8 cellular contexts compared by ENCODE assay signal in genomic region chr14:102774391-102775153, GRCh38. TPM values are rescaled to one million over a fixed set of nuclear protein-coding genes. Genes with fewer than 3 reads are reported as not detected.
DNase-seq lines count a peak whose midpoint lies in the region; ATAC-seq and TF ChIP-seq lines count a peak whose summit lies in the region.

No MANE protein-coding gene starts in this region.

- H3K4me3 Mint-ChIP-seq in naive thymus-derived CD4-positive, alpha-beta T cell = peak overlapping the region; percentile 48 to 79 (median 63)

- peak; percentile 83 for DNase-seq in AG08395 (ENCODE audit: low spot score)
- peak in 1 of 2 experiments; percentile 73 for DNase-seq in HL-60 (ENCODE audit: low read depth in 1 of 2, low spot score in 1 of 2)
- peak; percentile 31 for DNase-seq in activated T-cell treated with anti-CD3 and anti-CD28 coated beads for 48 hours (ENCODE audit: low read depth)
- peak; percentile 58 to 60 for DNase-seq in erythroblast (lab: John Stamatoyannopoulos, UW)
- DNase-seq in naive thymus-derived CD4-positive, alpha-beta T cell = peak; percentile 39 to 85 (median 76)

- TF ChIP-seq CTCF in HL-60 (IDR thresholded peaks at IDR 0.05; ENCODE audit: insufficient read depth, low read length) = peak; percentile 87
- TF ChIP-seq CTCF in OCI-LY3 (IDR thresholded peaks at IDR 0.05; ENCODE audit: low read depth, low read length) = peak; percentile 79

- peaks cover 14 to 44% (median 35%) of the 10 kb centered on the region in 7 donors for H3K4me1 Mint-ChIP-seq in naive thymus-derived CD4-positive, alpha-beta T cell

- H3K27me3 Mint-ChIP-seq in naive thymus-derived CD4-positive, alpha-beta T cell = no peaks in the 10 kb centered on the region

- H3K9me3 ChIP-seq in OCI-LY3 (ENCODE audit: insufficient read depth, low read length) (no peaks in the 10 kb centered on the region), thymus (ENCODE audit: control insufficient read depth) (no peaks in the 10 kb centered on the region)
- H3K9me3 ChIP-seq in naive thymus-derived CD4-positive, alpha-beta T cell (ENCODE audit: control insufficient read depth in 2 of 3, low read length in 3 of 3) = no peaks in the 10 kb centered on the region

- ATAC-seq in GM18505 (IDR thresholded peaks at IDR 0.05; ENCODE audit: unreplicated experiment) = peak; percentile 22
- peak; percentile 52 for ATAC-seq in naive thymus-derived CD4-positive, alpha-beta T cell

- CTCF ChIA-PET in naive thymus-derived CD4-positive, alpha-beta T cell (lab: Charles Lee) = interaction anchor here (0.7 to 1.4 kb wide), 2 partner anchors 9 to 244 kb away, joined by 3 read pairs; no protein-coding TSS in a partner anchor

- peaks cover 0 to 2% (median 0%) of the 10 kb centered on the region in 11 donors for H3K9me3 Mint-ChIP-seq in naive thymus-derived CD4-positive, alpha-beta T cell

- H3K4me1 ChIP-seq in OCI-LY3 (ENCODE audit: low read length) (peaks cover 68% of the 10 kb centered on the region), thymus (ENCODE audit: control insufficient read depth, insufficient read depth, low read length) (no peaks in the 10 kb centered on the region)
- H3K4me1 ChIP-seq in naive thymus-derived CD4-positive, alpha-beta T cell (ENCODE audit: control insufficient read depth in 2 of 2, insufficient read depth in 2 of 2, low read length in 2 of 2) = peaks cover 13 to 30% of the 10 kb centered on the region in 2 donors

- H3K27me3 ChIP-seq in HL-60 (ENCODE audit: insufficient read depth, poor library complexity, severe bottlenecking) (no peaks in the 10 kb centered on the region), OCI-LY3 (ENCODE audit: low read depth, low read length) (no peaks in the 10 kb centered on the region), thymus (ENCODE audit: control insufficient read depth, insufficient read depth) (no peaks in the 10 kb centered on the region)
- no peaks in the 10 kb centered on the region for H3K27me3 ChIP-seq in naive thymus-derived CD4-positive, alpha-beta T cell (ENCODE audit: control insufficient read depth in 2 of 2, insufficient read depth in 2 of 2, low read length in 2 of 2)

- H3K36me3 ChIP-seq in OCI-LY3 (replicated peaks; ENCODE audit: low read depth, low read length) (peaks cover 14% of the 10 kb centered on the region), thymus (ENCODE audit: control insufficient read depth, insufficient read depth) (no peaks in the 10 kb centered on the region)
- H3K36me3 ChIP-seq in naive thymus-derived CD4-positive, alpha-beta T cell (ENCODE audit: control insufficient read depth in 2 of 3, insufficient read depth in 3 of 3, low read length in 3 of 3) = no peaks in the 10 kb centered on the region

- peaks cover 36% of the 10 kb centered on the region for H3K79me2 ChIP-seq in OCI-LY3 (ENCODE audit: low read length)

- TF ChIP-seq POLR2A in GM18505 (IDR thresholded peaks at IDR 0.05; ENCODE audit: borderline replicate concordance, extremely low read depth, insufficient read depth, insufficient read length) (no peak), erythroblast (IDR thresholded peaks at IDR 0.05; ENCODE audit: low read length) (no peak)

- 0 out of 2 replicates have a peak overlapping the region, but pooled peaks have one; percentile 24 for H2AFZ ChIP-seq in OCI-LY3 (ENCODE audit: low read depth, low read length)

- peak overlapping the region; percentile 82 for H3K9ac ChIP-seq in OCI-LY3 (ENCODE audit: low read length)

- H3K4me2 ChIP-seq in OCI-LY3 (ENCODE audit: low read length) = peak overlapping the region; percentile 81

- H3K4me3 ChIP-seq in HL-60 (replicated peaks; ENCODE audit: insufficient read depth, low read length) (no peak overlapping the region), OCI-LY3 (ENCODE audit: low read length) (peak overlapping the region; percentile 63), thymus (ENCODE audit: low read length) (no peak overlapping the region)
- no peak overlapping the region for H3K4me3 ChIP-seq in naive thymus-derived CD4-positive, alpha-beta T cell (ENCODE audit: low read length)

- peaks cover 0 to 11% (median 0%) of the 10 kb centered on the region in 5 donors for H3K36me3 Mint-ChIP-seq in naive thymus-derived CD4-positive, alpha-beta T cell

- H3K27ac ChIP-seq in HL-60 (replicated peaks) = peak overlapping the region; percentile 16; the same call in 1 of the 2 replicates
- H3K27ac ChIP-seq in OCI-LY3 (ENCODE audit: low read length) = peak overlapping the region; percentile 96
- H3K27ac ChIP-seq in naive thymus-derived CD4-positive, alpha-beta T cell (ENCODE audit: low read depth, low read length) = peak overlapping the region; percentile 79
- H3K27ac ChIP-seq in thymus (ENCODE audit: low read depth) = peak overlapping the region; percentile 15

- POLR2A ChIA-PET in naive thymus-derived CD4-positive, alpha-beta T cell (lab: Charles Lee) = interaction anchor here (0.6 kb wide), 1 partner anchor 459 kb away, joined by 3 read pairs; no protein-coding TSS in a partner anchor

- peaks cover 8% of the 10 kb centered on the region for H4K20me1 ChIP-seq in OCI-LY3 (ENCODE audit: insufficient read depth, low read length)

- intact Hi-C loops in naive thymus-derived CD4-positive, alpha-beta T cell (cut with micrococcal nuclease) = loop anchor here (1.0 to 10.0 kb wide), 14 partner anchors 20 to 940 kb away; partner anchors contain the start of genes ZNF839 (in 2 of the 2), CDC42BPB (in 1 of the 2), MARK3 (in 1 of the 2) and XRCC3 (in 1 of the 2)

- peak overlapping the region; percentile 83 to 97 (median 92) for H3K27ac Mint-ChIP-seq in naive thymus-derived CD4-positive, alpha-beta T cell

- 66% methylated on average over 10 of the region's 10 CpGs for WGBS in thymus

RNA-seq across cellular contexts. Expression of gene TRAF3, which starts 2.7 kb away (rescaled TPM):
- 10 to 100 TPM; 27.7 to 74.4 (median 44.1) TPM for total RNA-seq in naive thymus-derived CD4-positive, alpha-beta T cell
- polyA plus RNA-seq in naive thymus-derived CD4-positive, alpha-beta T cell = 10 to 100 TPM; 16.1 to 23.8 TPM
- 9.2 TPM for polyA plus RNA-seq in thymus

Comparison
In these comparisons a context has a peak if more than half of its experiments do, and no peak if none do; other contexts are left out.
1. H3K27ac ChIP-seq: peak in every context shown above with its lines; median percentile 96 in OCI-LY3; 79 in naive thymus-derived CD4-positive, alpha-beta T cell; 16 in HL-60; 15 in thymus.